In the genomic region with DNA sequence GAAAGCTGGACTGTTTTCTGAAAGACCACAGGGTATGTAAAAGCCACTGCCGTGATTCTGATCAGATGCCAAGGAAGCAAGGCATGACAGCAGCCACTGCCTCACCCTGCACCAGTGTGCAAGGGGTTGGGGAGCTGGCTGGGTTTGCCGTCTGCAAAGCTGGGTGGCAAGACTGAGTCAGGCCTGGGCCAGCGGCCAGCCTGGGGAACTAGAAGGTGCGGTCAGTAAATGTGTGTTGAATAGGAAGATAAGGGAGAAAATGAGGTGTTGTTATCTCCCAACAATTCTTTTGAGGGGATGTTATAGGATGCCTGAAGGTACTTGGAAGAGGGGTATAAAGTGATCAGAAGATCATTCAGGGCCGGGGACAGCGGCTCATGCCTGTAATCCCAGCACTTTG, we compare ENCODE assay signal across 14 cellular contexts.
A peak's percentile ranks its signal among the peaks of the same experiment; 100 is the strongest.
DNase-seq lines count a peak whose midpoint lies in the region; TF ChIP-seq lines count a peak whose summit lies in the region.
"Had no signal": no experiment of that assay in that cellular context is flagged by ENCODE, and none has a peak within 500 bp of the region (broad histone marks: within the 10 kb centered on the region; RNA-seq: fewer than 3 reads in every experiment).

No MANE protein-coding gene starts in this region.

- no peak overlapping the region for H3K9ac ChIP-seq in MM.1S (ENCODE audit: low read length)

- H3K9me3 ChIP-seq in MM.1S (replicated peaks; ENCODE audit: insufficient read depth, low read length), result no peaks in the 10 kb centered on the region
- H3K9me3 ChIP-seq: SJCRH30 had no signal

- TF ChIP-seq CTCF in MM.1S (IDR thresholded peaks at IDR 0.05; ENCODE audit: low read length), result no peak

- no peak overlapping the region for H3K4me2 ChIP-seq in MM.1S (ENCODE audit: low read depth, low read length)

- H3K27ac ChIP-seq in MM.1S (ENCODE audit: low read length), result no peak overlapping the region
- H3K27ac ChIP-seq: SJCRH30 had no signal

- H3K27me3 ChIP-seq in MM.1S (replicated peaks; ENCODE audit: insufficient read depth, low read length), result no peaks in the 10 kb centered on the region
- H3K27me3 ChIP-seq: SJCRH30 had no signal

- no peak overlapping the region for H3K4me3 ChIP-seq in MM.1S (ENCODE audit: low read length)
- H3K4me3 ChIP-seq: SJCRH30 had no signal

- no peaks in the 10 kb centered on the region for H3F3A ChIP-seq in MM.1S (ENCODE audit: insufficient read depth, low read length)

- no peaks in the 10 kb centered on the region for H3K79me2 ChIP-seq in MM.1S (ENCODE audit: low read length)

- in situ Hi-C loops in ACHN (cut with HindIII; ENCODE audit: low pct_ligation_motif_present, low pct_unique_long_range_greater_than_20kb, low sequenced_read_pairs), result no loop called here

- no peaks in the 10 kb centered on the region for H4K20me1 ChIP-seq in MM.1S (ENCODE audit: insufficient read depth, low read length)

- no peak overlapping the region for H2AFZ ChIP-seq in MM.1S (ENCODE audit: low read length)

- peak; percentile 88 for DNase-seq in ACHN
- peak in 74 of 76 experiments; percentile 12 to 93 (median 82) for DNase-seq in HUDEP-2 (lab: John Stamatoyannopoulos, UW; ENCODE audit: unreplicated experiment in 76 of 76)
- peak; percentile 96 for DNase-seq in astrocyte of the hippocampus (ENCODE audit: low read depth, low spot score)
- peak; percentile 47 for DNase-seq in islet precursor cell
- no peak for DNase-seq in activated CD4-positive, CD25-positive, alpha-beta regulatory T cell (lab: John Stamatoyannopoulos, UW)
- no peak for DNase-seq in SHP77 treated with DMSO at 0.1 percent for 48 hours (lab: John Stamatoyannopoulos, UW)
- no peak for DNase-seq in MM.1S
- no peak for DNase-seq in activated CD4-positive, alpha-beta T cell treated with anti-CD3 and anti-CD28 coated beads for 1 hour
- DNase-seq: activated gamma-delta T cell, cortex of kidney, GF-D8, hippocampal formation, NCI-H2171 treated with DMSO at 0.1 percent for 48 hours, SJCRH30 had no signal

- no peaks in the 10 kb centered on the region for H3K36me3 ChIP-seq in MM.1S (replicated peaks; ENCODE audit: insufficient read depth, low read length)
- H3K36me3 ChIP-seq: SJCRH30 had no signal

- no peaks in the 10 kb centered on the region for H3K9me2 ChIP-seq in MM.1S (replicated peaks; ENCODE audit: insufficient read depth, low read length)

- no peaks in the 10 kb centered on the region for H3K4me1 ChIP-seq in MM.1S (ENCODE audit: low read length)
- H3K4me1 ChIP-seq: SJCRH30 had no signal

Comparison
In these comparisons a context has a peak if more than half of its experiments do, and no peak if none do; other contexts are left out.
1. DNase-seq: peak in ACHN (single experiment), HUDEP-2 (74 of 76), astrocyte of the hippocampus (single experiment) and islet precursor cell (single experiment); none in activated CD4-positive, CD25-positive, alpha-beta regulatory T cell (0 of 4), SHP77 treated with DMSO at 0.1 percent for 48 hours (single experiment), MM.1S (single experiment) and activated CD4-positive, alpha-beta T cell treated with anti-CD3 and anti-CD28 coated beads for 1 hour (single experiment).